ENCODE assay signal across 2 cellular contexts in genomic region chr13:49624207-49624606, GRCh38.
TF ChIP-seq lines count a peak whose summit lies in the region.

No MANE protein-coding gene starts in this region.

TF ChIP-seq in IMR-90, 13 proteins besides CTCF, POLR2A, EP300 and RAD21:
- TF ChIP-seq FOS (IDR thresholded peaks at IDR 0.05; ENCODE audit: low read depth, low read length) (no peak), MXI1 (IDR thresholded peaks at IDR 0.05; ENCODE audit: borderline replicate concordance, low read depth, low read length) (no peak), USF2 (IDR thresholded peaks at IDR 0.05; ENCODE audit: low read depth, low read length) (no peak), RCOR1 (IDR thresholded peaks at IDR 0.05; ENCODE audit: insufficient replicate concordance, low read length) (no peak), BHLHE40 (IDR thresholded peaks at IDR 0.05; ENCODE audit: low read depth, low read length) (no peak), MAZ (IDR thresholded peaks at IDR 0.05; ENCODE audit: borderline replicate concordance, low read depth, low read length) (no peak), CHD1 (IDR thresholded peaks at IDR 0.05; ENCODE audit: low read depth, low read length) (no peak), CEBPB (IDR thresholded peaks at IDR 0.05; ENCODE audit: low read depth, low read length) (no peak), RFX5 (IDR thresholded peaks at IDR 0.05; ENCODE audit: low read depth, low read length) (no peak), SMC3 (IDR thresholded peaks at IDR 0.05; ENCODE audit: low read depth, low read length) (no peak), NFE2L2 (IDR thresholded peaks at IDR 0.05; ENCODE audit: low read depth, low read length) (no peak), MAFK (IDR thresholded peaks at IDR 0.05; ENCODE audit: low read depth, low read length) (no peak)
- TF ChIP-seq, protein P1, sequence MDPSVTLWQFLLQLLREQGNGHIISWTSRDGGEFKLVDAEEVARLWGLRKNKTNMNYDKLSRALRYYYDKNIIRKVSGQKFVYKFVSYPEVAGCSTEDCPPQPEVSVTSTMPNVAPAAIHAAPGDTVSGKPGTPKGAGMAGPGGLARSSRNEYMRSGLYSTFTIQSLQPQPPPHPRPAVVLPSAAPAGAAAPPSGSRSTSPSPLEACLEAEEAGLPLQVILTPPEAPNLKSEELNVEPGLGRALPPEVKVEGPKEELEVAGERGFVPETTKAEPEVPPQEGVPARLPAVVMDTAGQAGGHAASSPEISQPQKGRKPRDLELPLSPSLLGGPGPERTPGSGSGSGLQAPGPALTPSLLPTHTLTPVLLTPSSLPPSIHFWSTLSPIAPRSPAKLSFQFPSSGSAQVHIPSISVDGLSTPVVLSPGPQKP (IDR thresholded peaks at IDR 0.05; ENCODE audit: borderline replicate concordance, low read depth, low read length) = no peak

TF ChIP-seq in H1, 55 proteins besides CTCF, POLR2A, EP300 and RAD21:
- TF ChIP-seq SP1 (IDR thresholded peaks at IDR 0.05; ENCODE audit: low read depth, low read length) (no peak), SP4 (IDR thresholded peaks at IDR 0.05; ENCODE audit: low read length) (no peak), TAF1 (IDR thresholded peaks at IDR 0.05; ENCODE audit: low read depth, low read length) (no peak), SAP30 (IDR thresholded peaks at IDR 0.05; ENCODE audit: insufficient read depth, insufficient replicate concordance, low read length) (no peak), TAF7 (optimal IDR thresholded peaks at IDR 0.05; ENCODE audit: borderline replicate concordance, low read depth, low read length) (no peak), SRF (IDR thresholded peaks at IDR 0.05; ENCODE audit: low read depth, low read length) (no peak), SUZ12 (IDR thresholded peaks at IDR 0.05; ENCODE audit: low read length) (no peak), CHD2 (IDR thresholded peaks at IDR 0.05; ENCODE audit: low read length) (no peak), CBX8 (IDR thresholded peaks at IDR 0.05; ENCODE audit: borderline replicate concordance, low read depth, low read length) (no peak), FOSL1 (IDR thresholded peaks at IDR 0.05; ENCODE audit: insufficient read depth, low read depth, low read length) (no peak), HDAC6 (IDR thresholded peaks at IDR 0.05; ENCODE audit: low read depth, low read length) (no peak), MAFK (IDR thresholded peaks at IDR 0.05; ENCODE audit: low read depth, low read length) (no peak)
- TF ChIP-seq, protein P2, sequence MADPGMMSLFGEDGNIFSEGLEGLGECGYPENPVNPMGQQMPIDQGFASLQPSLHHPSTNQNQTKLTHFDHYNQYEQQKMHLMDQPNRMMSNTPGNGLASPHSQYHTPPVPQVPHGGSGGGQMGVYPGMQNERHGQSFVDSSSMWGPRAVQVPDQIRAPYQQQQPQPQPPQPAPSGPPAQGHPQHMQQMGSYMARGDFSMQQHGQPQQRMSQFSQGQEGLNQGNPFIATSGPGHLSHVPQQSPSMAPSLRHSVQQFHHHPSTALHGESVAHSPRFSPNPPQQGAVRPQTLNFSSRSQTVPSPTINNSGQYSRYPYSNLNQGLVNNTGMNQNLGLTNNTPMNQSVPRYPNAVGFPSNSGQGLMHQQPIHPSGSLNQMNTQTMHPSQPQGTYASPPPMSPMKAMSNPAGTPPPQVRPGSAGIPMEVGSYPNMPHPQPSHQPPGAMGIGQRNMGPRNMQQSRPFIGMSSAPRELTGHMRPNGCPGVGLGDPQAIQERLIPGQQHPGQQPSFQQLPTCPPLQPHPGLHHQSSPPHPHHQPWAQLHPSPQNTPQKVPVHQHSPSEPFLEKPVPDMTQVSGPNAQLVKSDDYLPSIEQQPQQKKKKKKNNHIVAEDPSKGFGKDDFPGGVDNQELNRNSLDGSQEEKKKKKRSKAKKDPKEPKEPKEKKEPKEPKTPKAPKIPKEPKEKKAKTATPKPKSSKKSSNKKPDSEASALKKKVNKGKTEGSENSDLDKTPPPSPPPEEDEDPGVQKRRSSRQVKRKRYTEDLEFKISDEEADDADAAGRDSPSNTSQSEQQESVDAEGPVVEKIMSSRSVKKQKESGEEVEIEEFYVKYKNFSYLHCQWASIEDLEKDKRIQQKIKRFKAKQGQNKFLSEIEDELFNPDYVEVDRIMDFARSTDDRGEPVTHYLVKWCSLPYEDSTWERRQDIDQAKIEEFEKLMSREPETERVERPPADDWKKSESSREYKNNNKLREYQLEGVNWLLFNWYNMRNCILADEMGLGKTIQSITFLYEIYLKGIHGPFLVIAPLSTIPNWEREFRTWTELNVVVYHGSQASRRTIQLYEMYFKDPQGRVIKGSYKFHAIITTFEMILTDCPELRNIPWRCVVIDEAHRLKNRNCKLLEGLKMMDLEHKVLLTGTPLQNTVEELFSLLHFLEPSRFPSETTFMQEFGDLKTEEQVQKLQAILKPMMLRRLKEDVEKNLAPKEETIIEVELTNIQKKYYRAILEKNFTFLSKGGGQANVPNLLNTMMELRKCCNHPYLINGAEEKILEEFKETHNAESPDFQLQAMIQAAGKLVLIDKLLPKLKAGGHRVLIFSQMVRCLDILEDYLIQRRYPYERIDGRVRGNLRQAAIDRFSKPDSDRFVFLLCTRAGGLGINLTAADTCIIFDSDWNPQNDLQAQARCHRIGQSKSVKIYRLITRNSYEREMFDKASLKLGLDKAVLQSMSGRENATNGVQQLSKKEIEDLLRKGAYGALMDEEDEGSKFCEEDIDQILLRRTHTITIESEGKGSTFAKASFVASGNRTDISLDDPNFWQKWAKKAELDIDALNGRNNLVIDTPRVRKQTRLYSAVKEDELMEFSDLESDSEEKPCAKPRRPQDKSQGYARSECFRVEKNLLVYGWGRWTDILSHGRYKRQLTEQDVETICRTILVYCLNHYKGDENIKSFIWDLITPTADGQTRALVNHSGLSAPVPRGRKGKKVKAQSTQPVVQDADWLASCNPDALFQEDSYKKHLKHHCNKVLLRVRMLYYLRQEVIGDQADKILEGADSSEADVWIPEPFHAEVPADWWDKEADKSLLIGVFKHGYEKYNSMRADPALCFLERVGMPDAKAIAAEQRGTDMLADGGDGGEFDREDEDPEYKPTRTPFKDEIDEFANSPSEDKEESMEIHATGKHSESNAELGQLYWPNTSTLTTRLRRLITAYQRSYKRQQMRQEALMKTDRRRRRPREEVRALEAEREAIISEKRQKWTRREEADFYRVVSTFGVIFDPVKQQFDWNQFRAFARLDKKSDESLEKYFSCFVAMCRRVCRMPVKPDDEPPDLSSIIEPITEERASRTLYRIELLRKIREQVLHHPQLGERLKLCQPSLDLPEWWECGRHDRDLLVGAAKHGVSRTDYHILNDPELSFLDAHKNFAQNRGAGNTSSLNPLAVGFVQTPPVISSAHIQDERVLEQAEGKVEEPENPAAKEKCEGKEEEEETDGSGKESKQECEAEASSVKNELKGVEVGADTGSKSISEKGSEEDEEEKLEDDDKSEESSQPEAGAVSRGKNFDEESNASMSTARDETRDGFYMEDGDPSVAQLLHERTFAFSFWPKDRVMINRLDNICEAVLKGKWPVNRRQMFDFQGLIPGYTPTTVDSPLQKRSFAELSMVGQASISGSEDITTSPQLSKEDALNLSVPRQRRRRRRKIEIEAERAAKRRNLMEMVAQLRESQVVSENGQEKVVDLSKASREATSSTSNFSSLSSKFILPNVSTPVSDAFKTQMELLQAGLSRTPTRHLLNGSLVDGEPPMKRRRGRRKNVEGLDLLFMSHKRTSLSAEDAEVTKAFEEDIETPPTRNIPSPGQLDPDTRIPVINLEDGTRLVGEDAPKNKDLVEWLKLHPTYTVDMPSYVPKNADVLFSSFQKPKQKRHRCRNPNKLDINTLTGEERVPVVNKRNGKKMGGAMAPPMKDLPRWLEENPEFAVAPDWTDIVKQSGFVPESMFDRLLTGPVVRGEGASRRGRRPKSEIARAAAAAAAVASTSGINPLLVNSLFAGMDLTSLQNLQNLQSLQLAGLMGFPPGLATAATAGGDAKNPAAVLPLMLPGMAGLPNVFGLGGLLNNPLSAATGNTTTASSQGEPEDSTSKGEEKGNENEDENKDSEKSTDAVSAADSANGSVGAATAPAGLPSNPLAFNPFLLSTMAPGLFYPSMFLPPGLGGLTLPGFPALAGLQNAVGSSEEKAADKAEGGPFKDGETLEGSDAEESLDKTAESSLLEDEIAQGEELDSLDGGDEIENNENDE (IDR thresholded peaks at IDR 0.05; ENCODE audit: insufficient replicate concordance, low read length) = no peak
